ENCODE assay signal across 12 cellular contexts in genomic region chr12:30719060-30719459, GRCh38.
A peak's percentile ranks its signal among the peaks of the same experiment; 100 is the strongest.
DNase-seq lines count a peak whose midpoint lies in the region; ATAC-seq, FAIRE-seq and TF ChIP-seq lines count a peak whose summit lies in the region.
"Had no signal": no experiment of that assay in that cellular context is flagged by ENCODE, and none has a peak within 500 bp of the region (broad histone marks: within the 10 kb centered on the region; RNA-seq: fewer than 3 reads in every experiment).

No MANE protein-coding gene starts in this region.

- TF ChIP-seq POLR2A in H54 (IDR thresholded peaks at IDR 0.05; ENCODE audit: low read depth, low read length), result no peak

- TF ChIP-seq CTCF in GM10266 (IDR thresholded peaks at IDR 0.05; ENCODE audit: control insufficient read depth, insufficient read depth, low read depth, missing control alignments), result no peak

- DNase-seq in H54 (ENCODE audit: insufficient read length, low spot score) (peak; percentile 52), T1000 (lab: John Stamatoyannopoulos, UW) (peak; percentile 55), fibroblast of the conjunctiva (ENCODE audit: low read depth) (peak; percentile 72), stromal cell of bone marrow (ENCODE audit: low read depth) (peak; percentile 70), HuH-7 (ENCODE audit: low spot score) (no peak), GM10266 (ENCODE audit: extremely low spot score) (no peak)
- DNase-seq: activated naive CD8-positive, alpha-beta T cell treated with anti-CD3 and anti-CD28 coated beads, Interleukin-2, amount 10 ng/mL, durations not matched to agents 7 days and 5 days; effector CD4-positive, alpha-beta T cell; hypothalamus; NCI-H2171 had no signal

- peak; percentile 100 for FAIRE-seq in H54 (lab: Jason Lieb, UNC)
- FAIRE-seq: H1 had no signal

- ATAC-seq in GM21423 (IDR thresholded peaks at IDR 0.05; ENCODE audit: unreplicated experiment), result no peak

Comparison
In these comparisons a context has a peak if more than half of its experiments do, and no peak if none do; other contexts are left out.
1. DNase-seq: peak in H54 (single experiment), T1000 (single experiment), fibroblast of the conjunctiva (single experiment) and stromal cell of bone marrow (single experiment); none in HuH-7 (single experiment) and GM10266 (single experiment).